Comparison of ENCODE assay signal across 2 cellular contexts in the genomic region with DNA sequence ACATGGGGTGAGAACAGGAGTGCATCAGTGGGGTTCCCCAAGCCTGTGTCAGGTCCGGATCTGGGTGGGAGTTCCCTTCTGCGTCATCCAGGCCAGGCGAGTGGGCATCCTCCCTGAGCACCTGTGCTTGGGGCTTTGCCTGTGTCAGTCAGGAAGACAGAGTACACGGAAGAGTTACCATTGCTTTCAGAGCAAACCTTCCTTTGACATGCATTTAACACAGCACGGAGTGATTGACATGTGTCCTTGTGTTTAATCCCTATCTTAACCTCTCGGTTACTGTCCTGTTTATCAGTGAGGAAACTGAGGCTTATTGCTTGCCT.
TF ChIP-seq lines count a peak whose summit lies in the region.

No MANE protein-coding gene starts in this region.

TF ChIP-seq in liver, 16 proteins besides CTCF, POLR2A, EP300 and RAD21:
- TF ChIP-seq GABPA (IDR thresholded peaks at IDR 0.05 in 1 of 2, conservative IDR thresholded peaks at IDR 0.05 in 1 of 2) = no peak
- TF ChIP-seq FOXA2 (IDR thresholded peaks at IDR 0.05) = no peak
- TF ChIP-seq, protein P1, sequence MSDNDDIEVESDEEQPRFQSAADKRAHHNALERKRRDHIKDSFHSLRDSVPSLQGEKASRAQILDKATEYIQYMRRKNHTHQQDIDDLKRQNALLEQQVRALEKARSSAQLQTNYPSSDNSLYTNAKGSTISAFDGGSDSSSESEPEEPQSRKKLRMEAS (IDR thresholded peaks at IDR 0.05) = no peak
- TF ChIP-seq NR2F2 (IDR thresholded peaks at IDR 0.05) = no peak
- TF ChIP-seq FOXA1 (IDR thresholded peaks at IDR 0.05) = no peak
- no peak for TF ChIP-seq HNF4A (conservative IDR thresholded peaks at IDR 0.05)
- TF ChIP-seq RXRA (IDR thresholded peaks at IDR 0.05) = no peak
- TF ChIP-seq ATF3 (IDR thresholded peaks at IDR 0.05) = no peak
- TF ChIP-seq JUND (IDR thresholded peaks at IDR 0.05) = no peak
- TF ChIP-seq, protein P2, sequence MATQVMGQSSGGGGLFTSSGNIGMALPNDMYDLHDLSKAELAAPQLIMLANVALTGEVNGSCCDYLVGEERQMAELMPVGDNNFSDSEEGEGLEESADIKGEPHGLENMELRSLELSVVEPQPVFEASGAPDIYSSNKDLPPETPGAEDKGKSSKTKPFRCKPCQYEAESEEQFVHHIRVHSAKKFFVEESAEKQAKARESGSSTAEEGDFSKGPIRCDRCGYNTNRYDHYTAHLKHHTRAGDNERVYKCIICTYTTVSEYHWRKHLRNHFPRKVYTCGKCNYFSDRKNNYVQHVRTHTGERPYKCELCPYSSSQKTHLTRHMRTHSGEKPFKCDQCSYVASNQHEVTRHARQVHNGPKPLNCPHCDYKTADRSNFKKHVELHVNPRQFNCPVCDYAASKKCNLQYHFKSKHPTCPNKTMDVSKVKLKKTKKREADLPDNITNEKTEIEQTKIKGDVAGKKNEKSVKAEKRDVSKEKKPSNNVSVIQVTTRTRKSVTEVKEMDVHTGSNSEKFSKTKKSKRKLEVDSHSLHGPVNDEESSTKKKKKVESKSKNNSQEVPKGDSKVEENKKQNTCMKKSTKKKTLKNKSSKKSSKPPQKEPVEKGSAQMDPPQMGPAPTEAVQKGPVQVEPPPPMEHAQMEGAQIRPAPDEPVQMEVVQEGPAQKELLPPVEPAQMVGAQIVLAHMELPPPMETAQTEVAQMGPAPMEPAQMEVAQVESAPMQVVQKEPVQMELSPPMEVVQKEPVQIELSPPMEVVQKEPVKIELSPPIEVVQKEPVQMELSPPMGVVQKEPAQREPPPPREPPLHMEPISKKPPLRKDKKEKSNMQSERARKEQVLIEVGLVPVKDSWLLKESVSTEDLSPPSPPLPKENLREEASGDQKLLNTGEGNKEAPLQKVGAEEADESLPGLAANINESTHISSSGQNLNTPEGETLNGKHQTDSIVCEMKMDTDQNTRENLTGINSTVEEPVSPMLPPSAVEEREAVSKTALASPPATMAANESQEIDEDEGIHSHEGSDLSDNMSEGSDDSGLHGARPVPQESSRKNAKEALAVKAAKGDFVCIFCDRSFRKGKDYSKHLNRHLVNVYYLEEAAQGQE (IDR thresholded peaks at IDR 0.05) = no peak
- TF ChIP-seq SP1 (IDR thresholded peaks at IDR 0.05) = no peak
- TF ChIP-seq HNF4G (IDR thresholded peaks at IDR 0.05) = no peak
- no peak for TF ChIP-seq YY1 (IDR thresholded peaks at IDR 0.05)
- no peak for TF ChIP-seq TAF1 (conservative IDR thresholded peaks at IDR 0.05)
- TF ChIP-seq EGR1 (IDR thresholded peaks at IDR 0.05; ENCODE audit: low read depth in 2 of 2) = no peak
- TF ChIP-seq, protein P3, sequence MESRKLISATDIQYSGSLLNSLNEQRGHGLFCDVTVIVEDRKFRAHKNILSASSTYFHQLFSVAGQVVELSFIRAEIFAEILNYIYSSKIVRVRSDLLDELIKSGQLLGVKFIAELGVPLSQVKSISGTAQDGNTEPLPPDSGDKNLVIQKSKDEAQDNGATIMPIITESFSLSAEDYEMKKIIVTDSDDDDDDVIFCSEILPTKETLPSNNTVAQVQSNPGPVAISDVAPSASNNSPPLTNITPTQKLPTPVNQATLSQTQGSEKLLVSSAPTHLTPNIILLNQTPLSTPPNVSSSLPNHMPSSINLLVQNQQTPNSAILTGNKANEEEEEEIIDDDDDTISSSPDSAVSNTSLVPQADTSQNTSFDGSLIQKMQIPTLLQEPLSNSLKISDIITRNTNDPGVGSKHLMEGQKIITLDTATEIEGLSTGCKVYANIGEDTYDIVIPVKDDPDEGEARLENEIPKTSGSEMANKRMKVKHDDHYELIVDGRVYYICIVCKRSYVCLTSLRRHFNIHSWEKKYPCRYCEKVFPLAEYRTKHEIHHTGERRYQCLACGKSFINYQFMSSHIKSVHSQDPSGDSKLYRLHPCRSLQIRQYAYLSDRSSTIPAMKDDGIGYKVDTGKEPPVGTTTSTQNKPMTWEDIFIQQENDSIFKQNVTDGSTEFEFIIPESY (IDR thresholded peaks at IDR 0.05) = no peak
TF ChIP-seq in liver: peak in this region for 0.

TF ChIP-seq in HepG2, 621 proteins besides CTCF, POLR2A, EP300 and RAD21:
- no peak for TF ChIP-seq ZNF430 (CRISPR knock-in tag; IDR thresholded peaks at IDR 0.05)
